Comparison of ENCODE assay signal across 34 cellular contexts in genomic region chr11:96543177-96543576, GRCh38.
"Had no signal": no experiment of that assay in that cellular context is flagged by ENCODE, and none has a peak within 500 bp of the region (broad histone marks: within the 10 kb centered on the region; RNA-seq: fewer than 3 reads in every experiment).

No MANE protein-coding gene starts in this region.

- H3K36me3 ChIP-seq: adrenal gland had no signal

- H3K9me3 Mint-ChIP-seq: activated B cell treated with CpG ODN at 0.5 μM for 24 hours; activated CD4-positive, alpha-beta memory T cell treated with anti-CD3 and anti-CD28 coated beads for 36 hours; activated naive CD4-positive, alpha-beta T cell treated with anti-CD3 and anti-CD28 coated beads for 36 hours; activated T-cell treated with anti-CD3 and anti-CD28 coated beads, Interleukin-2, amount 50 U/mL, for 4 hours; activated T-helper 1 cell treated with anti-CD3 and anti-CD28 coated beads, Interleukin-12 subunit alpha, Interleukin-12 subunit beta, Interleukin-2, Interleukin-4 antibody, amounts not matched to agents 30 ng/mL and 10 ng/mL and 1 ng/mL, durations not matched to agents 14 hours and 24 hours and 36 hours; brain had no signal

- H3K27me3 ChIP-seq: adrenal gland had no signal

- H3K36me3 Mint-ChIP-seq: activated CD4-positive, alpha-beta memory T cell treated with anti-CD3 and anti-CD28 coated beads for 36 hours; activated naive CD4-positive, alpha-beta T cell treated with anti-CD3 and anti-CD28 coated beads, Interleukin-2, amount 50 U/mL, for 72 hours; brain had no signal

- H3K4me1 Mint-ChIP-seq: activated B cell treated with CpG ODN at 0.5 μM for 24 hours, brain had no signal

- H3K27ac ChIP-seq: adrenal gland, PC-9, RWPE1, VCaP had no signal

- H3K9me3 ChIP-seq: adrenal gland had no signal

- H3K4me3 ChIP-seq: adrenal gland, PC-9 had no signal

- H3K4me2 ChIP-seq: PC-9 had no signal

- H3K27me3 Mint-ChIP-seq: brain had no signal

- H2AFZ ChIP-seq: PC-9 had no signal

- H3K4me3 Mint-ChIP-seq: activated B cell treated with CpG ODN at 0.5 μM for 24 hours; activated CD4-positive, alpha-beta memory T cell treated with anti-CD3 and anti-CD28 coated beads for 36 hours; activated naive CD4-positive, alpha-beta T cell treated with anti-CD3 and anti-CD28 coated beads for 36 hours; activated T-cell treated with anti-CD3 and anti-CD28 coated beads, Interleukin-2, amount 50 U/mL, for 4 hours; activated T-helper 1 cell treated with anti-CD3 and anti-CD28 coated beads, Interleukin-12 subunit alpha, Interleukin-12 subunit beta, Interleukin-2, Interleukin-4 antibody, amounts not matched to agents 30 ng/mL and 10 ng/mL and 1 ng/mL, durations not matched to agents 14 hours and 24 hours and 36 hours; brain had no signal

- DNase-seq: activated B cell treated with CpG ODN at 0.5 μM for 24 hours; activated CD4-positive, alpha-beta memory T cell treated with anti-CD3 and anti-CD28 coated beads for 36 hours; activated CD4-positive, alpha-beta T cell treated with anti-CD3 and anti-CD28 coated beads for 4 hours; activated CD4-positive, alpha-beta T cell treated with anti-CD3 and anti-CD28 coated beads, Interleukin-2, amount 50 U/mL, for 1 hour; activated CD4-positive, CD25-positive, alpha-beta regulatory T cell treated with anti-CD3 and anti-CD28 coated beads, Interleukin-2, amount 50 U/mL, for 72 hours; activated CD8-positive, alpha-beta memory T cell treated with anti-CD3 and anti-CD28 coated beads, Interleukin-2, amount 50 U/mL, for 4 hours; activated gamma-delta T cell treated with Interleukin-2 at 50 U/mL for 16 hours; activated naive CD4-positive, alpha-beta T cell treated with anti-CD3 and anti-CD28 coated beads for 36 hours; activated T-cell treated with anti-CD3 and anti-CD28 coated beads for 4 hours; activated T-cell treated with anti-CD3 and anti-CD28 coated beads, Interleukin-2, amount 50 U/mL, for 4 hours; adrenal gland; caudate nucleus; cerebellar nuclear complex; NCI-H1105; NCI-H1417 treated with DMSO at 0.1 percent for 48 hours; NCI-H187 treated with DMSO at 0.1 percent for 48 hours; NCI-H2081 treated with DMSO at 0.1 percent for 48 hours; NCI-H226; NCI-H446 treated with DMSO at 0.1 percent for 48 hours; NCI-H524; NK-92 treated with Interleukin-12 subunit alpha and Interleukin-12 subunit beta, amount 100 ng/mL, for 24 hours; PC-9; SIG-M5; SW 1271; T-helper 1 cell; T-helper 2 cell; T-helper 9 cell had no signal

- ATAC-seq: activated naive CD4-positive, alpha-beta T cell treated with anti-CD3 and anti-CD28 coated beads, Interleukin-2, amount 50 U/mL, for 72 hours; activated T-cell treated with anti-CD3 and anti-CD28 coated beads, Interleukin-2, amount 50 U/mL, for 4 hours; Right ventricle myocardium inferior; SK-N-SH treated with all-trans-retinoic acid at 6 μM for 48 hours had no signal

- H3K27ac Mint-ChIP-seq: activated B cell treated with CpG ODN at 0.5 μM for 24 hours; activated CD4-positive, alpha-beta memory T cell treated with anti-CD3 and anti-CD28 coated beads for 36 hours; activated naive CD4-positive, alpha-beta T cell treated with anti-CD3 and anti-CD28 coated beads for 36 hours; activated naive CD4-positive, alpha-beta T cell treated with anti-CD3 and anti-CD28 coated beads, Interleukin-2, amount 50 U/mL, for 72 hours; activated T-helper 1 cell treated with anti-CD3 and anti-CD28 coated beads, Interleukin-12 subunit alpha, Interleukin-12 subunit beta, Interleukin-2, Interleukin-4 antibody, amounts not matched to agents 30 ng/mL and 10 ng/mL and 1 ng/mL, durations not matched to agents 14 hours and 24 hours and 36 hours; brain had no signal
